28 cellular contexts compared by ENCODE assay signal in genomic region chr13:113016526-113017295, GRCh38.
"Had no signal": no experiment of that assay in that cellular context is flagged by ENCODE, and none has a peak within 500 bp of the region (broad histone marks: within the 10 kb centered on the region; RNA-seq: fewer than 3 reads in every experiment).

No MANE protein-coding gene starts in this region.

- DNase-seq: activated CD4-positive, alpha-beta memory T cell treated with anti-CD3 and anti-CD28 coated beads, Interleukin-2, amount 10 ng/mL, durations not matched to agents 7 days and 5 days; activated CD4-positive, alpha-beta T cell treated with anti-CD3 and anti-CD28 coated beads for 36 hours; activated CD4-positive, alpha-beta T cell treated with anti-CD3 and anti-CD28 coated beads, Interleukin-2, amount 10 ng/mL, durations not matched to agents 24 days and 14 days; activated CD4-positive, alpha-beta T cell treated with anti-CD3 and anti-CD28 coated beads, Interleukin-2, amount 50 U/mL, for 4 hours; activated CD4-positive, CD25-positive, alpha-beta regulatory T cell; activated CD4-positive, CD25-positive, alpha-beta regulatory T cell treated with anti-CD3 and anti-CD28 coated beads, Interleukin-2, amount 50 U/mL, for 72 hours; activated CD8-positive, alpha-beta memory T cell treated with anti-CD3 and anti-CD28 coated beads, Interleukin-2, amount 50 U/mL, for 48 hours; activated gamma-delta T cell; activated naive CD4-positive, alpha-beta T cell; activated naive CD4-positive, alpha-beta T cell treated with anti-CD3 and anti-CD28 coated beads, Interleukin-2, amount 10 ng/mL, durations not matched to agents 7 days and 5 days; activated naive CD8-positive, alpha-beta T cell treated with anti-CD3 and anti-CD28 coated beads, Interleukin-2, amount 10 ng/mL, durations not matched to agents 7 days and 5 days; activated T-cell treated with anti-CD3 and anti-CD28 coated beads for 4 hours; activated T-cell treated with anti-CD3 and anti-CD28 coated beads, Interleukin-2, amount 50 U/mL, for 24 hours; activated T-cell treated with anti-CD3 and anti-CD28 coated beads, Interleukin-2, amount 50 U/mL, for 72 hours; brain microvascular endothelial cell; dorsolateral prefrontal cortex; effector memory CD4-positive, alpha-beta T cell; endodermal cell; foreskin fibroblast; T-helper 2 cell had no signal

- H3K4me3 ChIP-seq: coronary artery, dorsolateral prefrontal cortex had no signal

- H3K27me3 ChIP-seq: brain microvascular endothelial cell, dorsolateral prefrontal cortex had no signal

- H3K27ac ChIP-seq: brain microvascular endothelial cell, coronary artery had no signal

- H3K36me3 Mint-ChIP-seq: activated naive CD4-positive, alpha-beta T cell treated with anti-CD3 and anti-CD28 coated beads, Interleukin-2, amount 10 ng/mL, durations not matched to agents 7 days and 5 days; activated naive CD4-positive, alpha-beta T cell treated with anti-CD3 and anti-CD28 coated beads, Interleukin-2, amount 50 U/mL, for 72 hours; activated naive CD8-positive, alpha-beta T cell treated with anti-CD3 and anti-CD28 coated beads, Interleukin-2, amount 10 ng/mL, durations not matched to agents 7 days and 5 days had no signal

- ATAC-seq: activated CD4-positive, alpha-beta T cell treated with anti-CD3 and anti-CD28 coated beads for 36 hours; activated naive CD4-positive, alpha-beta T cell treated with anti-CD3 and anti-CD28 coated beads, Interleukin-2, amount 50 U/mL, for 72 hours; activated T-cell treated with anti-CD3 and anti-CD28 coated beads, Interleukin-2, amount 50 U/mL, for 72 hours; esophagus mucosa had no signal

- FAIRE-seq: astrocyte, bronchial epithelial cell, frontal cortex had no signal

- H3K4me3 Mint-ChIP-seq: activated CD4-positive, alpha-beta memory T cell treated with anti-CD3 and anti-CD28 coated beads, Interleukin-2, amount 10 ng/mL, durations not matched to agents 7 days and 5 days; activated CD4-positive, alpha-beta T cell treated with anti-CD3 and anti-CD28 coated beads for 36 hours; activated CD4-positive, alpha-beta T cell treated with anti-CD3 and anti-CD28 coated beads, Interleukin-2, amount 10 ng/mL, durations not matched to agents 24 days and 14 days; activated naive CD4-positive, alpha-beta T cell treated with anti-CD3 and anti-CD28 coated beads, Interleukin-2, amount 10 ng/mL, durations not matched to agents 7 days and 5 days; activated naive CD8-positive, alpha-beta T cell treated with anti-CD3 and anti-CD28 coated beads, Interleukin-2, amount 10 ng/mL, durations not matched to agents 7 days and 5 days; activated T-cell treated with anti-CD3 and anti-CD28 coated beads, Interleukin-2, amount 50 U/mL, for 24 hours; activated T-cell treated with anti-CD3 and anti-CD28 coated beads, Interleukin-2, amount 50 U/mL, for 72 hours; central memory CD8-positive, alpha-beta T cell; dendritic cell treated with granulocyte-macrophage colony-stimulating factor and Interleukin-4, amounts not matched to agents 40 ng/mL and 50 ng/mL, for 4 days; endodermal cell had no signal

- H3K4me1 Mint-ChIP-seq: activated CD4-positive, alpha-beta memory T cell treated with anti-CD3 and anti-CD28 coated beads, Interleukin-2, amount 10 ng/mL, durations not matched to agents 7 days and 5 days; activated CD4-positive, alpha-beta T cell treated with anti-CD3 and anti-CD28 coated beads for 36 hours; activated naive CD4-positive, alpha-beta T cell treated with anti-CD3 and anti-CD28 coated beads, Interleukin-2, amount 10 ng/mL, durations not matched to agents 7 days and 5 days; central memory CD8-positive, alpha-beta T cell had no signal

- H3K27ac Mint-ChIP-seq: activated CD4-positive, alpha-beta memory T cell treated with anti-CD3 and anti-CD28 coated beads, Interleukin-2, amount 10 ng/mL, durations not matched to agents 7 days and 5 days; activated CD4-positive, alpha-beta T cell treated with anti-CD3 and anti-CD28 coated beads for 36 hours; activated CD4-positive, alpha-beta T cell treated with anti-CD3 and anti-CD28 coated beads, Interleukin-2, amount 10 ng/mL, durations not matched to agents 24 days and 14 days; activated naive CD4-positive, alpha-beta T cell treated with anti-CD3 and anti-CD28 coated beads, Interleukin-2, amount 10 ng/mL, durations not matched to agents 7 days and 5 days; activated naive CD4-positive, alpha-beta T cell treated with anti-CD3 and anti-CD28 coated beads, Interleukin-2, amount 50 U/mL, for 72 hours; activated naive CD8-positive, alpha-beta T cell treated with anti-CD3 and anti-CD28 coated beads, Interleukin-2, amount 10 ng/mL, durations not matched to agents 7 days and 5 days; activated T-cell treated with anti-CD3 and anti-CD28 coated beads, Interleukin-2, amount 50 U/mL, for 24 hours; activated T-cell treated with anti-CD3 and anti-CD28 coated beads, Interleukin-2, amount 50 U/mL, for 72 hours; dendritic cell treated with granulocyte-macrophage colony-stimulating factor and Interleukin-4, amounts not matched to agents 40 ng/mL and 50 ng/mL, for 4 days; endodermal cell had no signal

- H3K36me3 ChIP-seq: brain microvascular endothelial cell had no signal

- H3K27me3 Mint-ChIP-seq: activated CD4-positive, alpha-beta memory T cell treated with anti-CD3 and anti-CD28 coated beads, Interleukin-2, amount 10 ng/mL, durations not matched to agents 7 days and 5 days; activated CD4-positive, alpha-beta T cell treated with anti-CD3 and anti-CD28 coated beads for 36 hours; activated CD4-positive, alpha-beta T cell treated with anti-CD3 and anti-CD28 coated beads, Interleukin-2, amount 10 ng/mL, durations not matched to agents 24 days and 14 days; activated naive CD4-positive, alpha-beta T cell treated with anti-CD3 and anti-CD28 coated beads, Interleukin-2, amount 10 ng/mL, durations not matched to agents 7 days and 5 days; activated naive CD8-positive, alpha-beta T cell treated with anti-CD3 and anti-CD28 coated beads, Interleukin-2, amount 10 ng/mL, durations not matched to agents 7 days and 5 days; activated T-cell treated with anti-CD3 and anti-CD28 coated beads, Interleukin-2, amount 50 U/mL, for 24 hours; central memory CD8-positive, alpha-beta T cell had no signal

- H3K9me3 Mint-ChIP-seq: activated CD4-positive, alpha-beta T cell treated with anti-CD3 and anti-CD28 coated beads, Interleukin-2, amount 10 ng/mL, durations not matched to agents 24 days and 14 days; activated naive CD4-positive, alpha-beta T cell treated with anti-CD3 and anti-CD28 coated beads, Interleukin-2, amount 50 U/mL, for 72 hours; activated T-cell treated with anti-CD3 and anti-CD28 coated beads, Interleukin-2, amount 50 U/mL, for 24 hours; activated T-cell treated with anti-CD3 and anti-CD28 coated beads, Interleukin-2, amount 50 U/mL, for 72 hours; central memory CD8-positive, alpha-beta T cell; endodermal cell had no signal
